In the genomic region with DNA sequence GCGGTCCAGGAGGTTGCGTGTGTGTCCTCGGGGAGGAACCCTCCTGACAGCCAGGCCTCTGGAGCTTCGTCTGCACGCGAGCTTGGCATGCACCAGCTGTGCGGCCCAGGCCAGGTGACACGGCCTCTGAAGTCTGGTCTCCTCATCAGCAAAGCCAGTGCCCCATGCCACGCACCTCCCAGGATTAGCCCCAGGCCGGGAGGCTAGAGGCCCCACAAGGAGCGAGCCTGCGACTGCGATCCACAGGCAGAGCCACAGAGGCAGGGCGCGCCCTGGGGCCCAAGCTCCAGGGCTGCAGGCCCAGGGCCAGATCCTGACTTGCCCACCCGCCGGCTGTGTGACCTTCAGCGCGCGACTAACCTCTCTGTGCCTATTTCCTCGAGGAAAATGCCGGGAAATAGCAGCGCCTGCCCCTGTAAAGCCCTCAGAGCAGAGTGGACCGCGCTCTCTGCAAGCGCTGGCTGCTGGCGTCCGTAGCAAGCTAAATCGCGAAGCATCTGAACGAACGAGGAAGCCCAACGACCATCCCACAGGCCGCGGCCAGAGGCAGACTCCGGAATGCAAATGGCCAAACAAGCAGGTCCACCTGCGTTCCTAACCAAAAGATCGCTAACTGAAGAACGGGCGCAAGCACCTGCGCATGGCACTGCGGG, we compare ENCODE assay signal across 8 cellular contexts. TPM values are rescaled to one million over a fixed set of nuclear protein-coding genes. Genes with fewer than 3 reads are reported as not detected.
DNase-seq lines count a peak whose midpoint lies in the region; ATAC-seq, FAIRE-seq and TF ChIP-seq lines count a peak whose summit lies in the region.

No MANE protein-coding gene starts in this region.

- peaks cover 51% of the 10 kb centered on the region for H3K36me3 ChIP-seq in NT2/D1 (ENCODE audit: insufficient read depth, insufficient read length, low read length)
- peaks cover 0 to 55% (median 39%) of the 10 kb centered on the region in 4 donors for H3K36me3 ChIP-seq in esophagus muscularis mucosa
- no peaks in the 10 kb centered on the region for H3K36me3 ChIP-seq in ovary

- H3K4me1 ChIP-seq in NT2/D1 (ENCODE audit: insufficient read depth, insufficient read length) (peaks cover 7% of the 10 kb centered on the region), esophagus muscularis mucosa (peaks cover 18 to 35% (median 32%) of the 10 kb centered on the region in 4 donors), ovary (ENCODE audit: insufficient read depth) (peaks cover 8% of the 10 kb centered on the region)

- H3K27ac ChIP-seq in esophagus muscularis mucosa (replicated peaks in 1 of 4) (peak overlapping the region; percentile 86 to 96 (median 92)), ovary (peak overlapping the region in 1 of 2 donors; percentile 69)

- 23% methylated on average over 21 of the region's 42 CpGs for WGBS in esophagus muscularis mucosa
- 29 to 34% (median 31%) methylated on average over 39 to 42 of the region's 42 CpGs for WGBS in ovary, 3 donors

- H3K27me3 ChIP-seq in NT2/D1 (ENCODE audit: insufficient read depth, insufficient read length) (no peaks in the 10 kb centered on the region), esophagus muscularis mucosa (no peaks in the 10 kb centered on the region), ovary (no peaks in the 10 kb centered on the region)

- TF ChIP-seq CTCF in esophagus muscularis mucosa (IDR thresholded peaks at IDR 0.05) (no peak), ovary (IDR thresholded peaks at IDR 0.05) (no peak)

- FAIRE-seq in urothelium cell line (lab: Jason Lieb, UNC), result no peak

- intact Hi-C loops in esophagus muscularis mucosa (cut with DNase I), result loop anchor here (10.0 kb wide), 2 partner anchors 67 to 107 kb away; partner anchors contain the start of gene PACS2
- intact Hi-C loops in ovary (cut with DNase I), result no loop called here

- TF ChIP-seq POLR2A in esophagus muscularis mucosa (IDR thresholded peaks at IDR 0.05; ENCODE audit: low read depth) (no peak), ovary (IDR thresholded peaks at IDR 0.05) (no peak)

- ATAC-seq in GM19025 (IDR thresholded peaks at IDR 0.05; ENCODE audit: low read depth, unreplicated experiment), result peak; percentile 26
- ATAC-seq in GM18520 (IDR thresholded peaks at IDR 0.05; ENCODE audit: unreplicated experiment), result no peak

- no peak for TF ChIP-seq EP300 in esophagus muscularis mucosa (IDR thresholded peaks at IDR 0.05)
- no peak for TF ChIP-seq EP300 in ovary (IDR thresholded peaks at IDR 0.05)

- H3K4me3 ChIP-seq in NT2/D1 (ENCODE audit: insufficient read length, low read depth) (peak overlapping the region; percentile 65), esophagus muscularis mucosa (peak overlapping the region; percentile 63 to 94 (median 66)), ovary (peak overlapping the region; percentile 66)

- H3K9me3 ChIP-seq in NT2/D1 (ENCODE audit: insufficient read depth, low read length) (no peaks in the 10 kb centered on the region), esophagus muscularis mucosa (no peaks in the 10 kb centered on the region), ovary (no peaks in the 10 kb centered on the region)

- H3K9ac ChIP-seq in NT2/D1 (ENCODE audit: insufficient read length, low read depth), result peak overlapping the region; percentile 86

- no peak for DNase-seq in NT2/D1 (ENCODE audit: low read depth, low spot score)
- DNase-seq in esophagus muscularis mucosa (ENCODE audit: extremely low spot score), result no peak
- DNase-seq in ovary, result peak in 2 of 5 donors; percentile 46 to 48
- DNase-seq in urothelium cell line (ENCODE audit: low spot score), result no peak
- no peak for DNase-seq in SW480 (ENCODE audit: low spot score)
- DNase-seq in SW 1271 (lab: John Stamatoyannopoulos, UW), result no peak

RNA-seq across cellular contexts. Expression of gene BTBD6, which starts 0.5 kb away (rescaled TPM):
- total RNA-seq in esophagus muscularis mucosa, result 10 to 100 TPM; 56.1 to 72.5 (median 69.4) TPM
- total RNA-seq in ovary, result 10 to 100 TPM; 19.3 to 40.1 (median 34.4) TPM
- polyA plus RNA-seq in ovary, result 10 to 100 TPM; 16.6 to 39.2 TPM

RNA-seq across cellular contexts. Expression of gene BRF1, which starts 53.0 kb away (rescaled TPM):
- 10 to 100 TPM; 23.0 to 47.3 (median 41.4) TPM for total RNA-seq in esophagus muscularis mucosa
- total RNA-seq in ovary, result 10 to 100 TPM; 33.3 to 47.3 (median 38.5) TPM
- 10 to 100 TPM; 20.4 to 23.9 TPM for polyA plus RNA-seq in ovary
